ENCODE assay signal across 8 cellular contexts in genomic region chr11:63915961-63916836, GRCh38. TPM values are rescaled to one million over a fixed set of nuclear protein-coding genes. Genes with fewer than 3 reads are reported as not detected.
A peak's percentile ranks its signal among the peaks of the same experiment; 100 is the strongest.
DNase-seq lines count a peak whose midpoint lies in the region; ATAC-seq, FAIRE-seq and TF ChIP-seq lines count a peak whose summit lies in the region.

No MANE protein-coding gene starts in this region.

- H3K36me3 ChIP-seq in RWPE2 (ENCODE audit: low read depth) (no peaks in the 10 kb centered on the region), HepG2 (replicated peaks in 1 of 2; ENCODE audit: control insufficient read depth in 1 of 2, insufficient read depth in 2 of 2, low read length in 2 of 2) (peaks cover 0 to 2% of the 10 kb centered on the region in 2 experiments; a peak in 2 of 5 replicates), suprapubic skin (peaks cover 7% of the 10 kb centered on the region)

- H3K9me3 ChIP-seq in RWPE2 (ENCODE audit: severe bottlenecking) = no peaks in the 10 kb centered on the region
- H3K9me3 ChIP-seq in HepG2 (ENCODE audit: low read length) = no peaks in the 10 kb centered on the region
- no peaks in the 10 kb centered on the region for H3K9me3 ChIP-seq in suprapubic skin

- no peaks in the 10 kb centered on the region for H3K79me2 ChIP-seq in HepG2 (ENCODE audit: insufficient read depth, low read length)

- H3K27ac ChIP-seq in RWPE2 (ENCODE audit: poor library complexity, severe bottlenecking) (no peak overlapping the region), caudate nucleus (ENCODE audit: low read depth, low read length) (peak overlapping the region; percentile 59), HepG2 (ENCODE audit: extremely low read length, insufficient read depth, low read length) (no peak overlapping the region), suprapubic skin (no peak overlapping the region)

- ATAC-seq in HG03045 (IDR thresholded peaks at IDR 0.05; ENCODE audit: unreplicated experiment) (peak; percentile 21), RWPE2 (ENCODE audit: low read depth) (peak; percentile 2; the same call in 1 of the 3 replicates), HepG2 (peak; percentile 16), GM21367 (IDR thresholded peaks at IDR 0.05; ENCODE audit: unreplicated experiment) (no peak)

- in situ Hi-C loops in HepG2 (cut with HindIII; ENCODE audit: extremely low pct_ligation_motif_present, low pct_unique_long_range_greater_than_20kb) = loop anchor here (10.0 kb wide), 1 partner anchor 151 kb away; the partner anchor contains the start of gene ZFTA

- BruUV-seq in HepG2 (replicated peaks; lab: Mats Ljungman, UMichigan) = no TSS peak

- H3K27me3 ChIP-seq in RWPE2 (ENCODE audit: insufficient read depth, poor library complexity, severe bottlenecking) (peaks cover 4% of the 10 kb centered on the region), HepG2 (ENCODE audit: control insufficient read depth in 1 of 2, insufficient read depth in 2 of 2, low read length in 2 of 2) (no peaks in the 10 kb centered on the region; a peak in 2 of 5 replicates), suprapubic skin (no peaks in the 10 kb centered on the region)

- intact Hi-C loops in HepG2 (cut with micrococcal nuclease; ENCODE audit: unreplicated experiment) = loop anchor here (2.0 kb wide), 2 partner anchors 23 to 59 kb away; partner anchors contain the start of genes COX8A and NAA40

- FAIRE-seq in HepG2 (lab: Jason Lieb, UNC) (no peak), HTR-8/SVneo (lab: Jason Lieb, UNC) (no peak)

- no peak for TF ChIP-seq POLR2A in HepG2 (IDR thresholded peaks at IDR 0.05; ENCODE audit: insufficient read depth in 1 of 2, low read depth in 2 of 2, low read length in 2 of 2)
- no peak for TF ChIP-seq POLR2A in suprapubic skin (IDR thresholded peaks at IDR 0.05)

- peak overlapping the region; percentile 96 for H3K4me2 ChIP-seq in HepG2 (ENCODE audit: low read depth, low read length)

- TF ChIP-seq RAD21 in HepG2 (CRISPR knock-in tag; IDR thresholded peaks at IDR 0.05) = peak; percentile 63

- H3K4me1 ChIP-seq in RWPE2 (ENCODE audit: insufficient read depth, poor library complexity, severe bottlenecking) (no peaks in the 10 kb centered on the region), HepG2 (ENCODE audit: insufficient read depth, low read length) (peaks cover 42% of the 10 kb centered on the region), suprapubic skin (peaks cover 53% of the 10 kb centered on the region)

- TF ChIP-seq CTCF in RWPE2 (IDR thresholded peaks at IDR 0.05; ENCODE audit: poor library complexity, severe bottlenecking) (peak; percentile 29), HepG2 (CRISPR knock-in tag; IDR thresholded peaks at IDR 0.05) (peak; percentile 87), suprapubic skin (IDR thresholded peaks at IDR 0.05) (peak in 1 of 2 donors; percentile 59)

- no peak overlapping the region for H2AFZ ChIP-seq in HepG2 (ENCODE audit: low read length)

- 5% methylated on average over 12 of the region's 56 CpGs for WGBS in HepG2 (ENCODE audit: low lambda C conversion rate)
- 1% methylated on average over 18 of the region's 56 CpGs for WGBS in suprapubic skin

- DNase-seq in COR-L47 (lab: John Stamatoyannopoulos, UW) (peak; percentile 39), RWPE2 (ENCODE audit: low spot score) (no peak), caudate nucleus (lab: John Stamatoyannopoulos, UW) (peak in 37 of 61 donors; percentile 14 to 71 (median 41)), HepG2 (ENCODE audit: low spot score) (peak; percentile 53), suprapubic skin (ENCODE audit: low spot score in 2 of 2) (no peak), HTR-8/SVneo (ENCODE audit: insufficient read length, low spot score) (no peak)

- peak overlapping the region; percentile 70 for H3K9ac ChIP-seq in HepG2 (ENCODE audit: insufficient read depth, low read depth, low read length)

- H3K4me3 ChIP-seq in RWPE2 (ENCODE audit: severe bottlenecking) (peak overlapping the region; percentile 39), HepG2 (replicated peaks in 1 of 3; ENCODE audit: insufficient read depth in 1 of 3, low read depth in 2 of 3, low read length in 3 of 3) (peak overlapping the region; percentile 64 to 84 (median 76)), suprapubic skin (peak overlapping the region; percentile 57)

- POLR2A ChIA-PET in HepG2 (lab: Yijun Ruan, JAX) = interaction anchor here (0.6 to 1.8 kb wide), 8 partner anchors 19 to 1128 kb away, joined by 3 to 12 read pairs (median 4); no protein-coding TSS in a partner anchor

- TF ChIP-seq EP300 in HepG2 (IDR thresholded peaks at IDR 0.05; ENCODE audit: low read depth in 2 of 2, low read length in 2 of 2) = no peak
- TF ChIP-seq EP300 in HepG2 (CRISPR knock-in tag; IDR thresholded peaks at IDR 0.05; ENCODE audit: borderline replicate concordance) = no peak
- TF ChIP-seq EP300 in suprapubic skin (IDR thresholded peaks at IDR 0.05) = no peak

- H4K20me1 ChIP-seq in HepG2 (ENCODE audit: insufficient read depth, low read length) = no peaks in the 10 kb centered on the region

- CTCF ChIA-PET in HepG2 (lab: Yijun Ruan, JAX; ENCODE audit: low intra/inter-chr PET ratio, low total read pairs) = interaction anchor here (1.2 to 1.4 kb wide), 2 partner anchors 30 to 31 kb away, joined by 3 to 4 read pairs; no protein-coding TSS in a partner anchor

RNA-seq across cellular contexts. Expression of gene RCOR2, which starts 0.8 kb away (rescaled TPM):
- total RNA-seq in HepG2 (2016; rRNA removed; fragmentation: Illumina TruSeq; extraction: Trizol) = 6.9 and 8.5 TPM in 2 replicates
- 4.0 and 4.8 TPM in 2 replicates for total RNA-seq in HepG2 (2016; cell fraction: cytosol; rRNA removed; fragmentation: Illumina TruSeq; extraction: Trizol; ENCODE audit: low read depth)
- 5.2 and 8.3 TPM in 2 replicates for total RNA-seq in HepG2 (2016; cell fraction: insoluble cytoplasmic fraction; rRNA removed; fragmentation: Illumina TruSeq; extraction: Trizol)
- 9.3 and 10.4 TPM in 2 replicates for total RNA-seq in HepG2 (2016; cell fraction: membrane; rRNA removed; fragmentation: Illumina TruSeq; extraction: Trizol)
- 4.9 and 5.7 TPM in 2 replicates for total RNA-seq in HepG2 (2016; cell fraction: nucleus; rRNA removed; fragmentation: Illumina TruSeq; extraction: Trizol)
- polyA plus RNA-seq in HepG2 (2011; rRNA removed) = 8.3 and 9.1 TPM in 2 replicates
- 6.2 and 8.1 TPM in 2 replicates for polyA plus RNA-seq in HepG2 (2011; cell fraction: cytosol; rRNA removed)
- 12.4 and 14.3 TPM in 2 replicates for polyA plus RNA-seq in HepG2 (2011; cell fraction: nucleus; rRNA removed)
- 4.5 and 6.4 TPM in 2 replicates for polyA plus RNA-seq in HepG2 (2012)
- polyA plus RNA-seq in HepG2 (2016; cell fraction: cytosol; fragmentation: Illumina TruSeq; extraction: Trizol; ENCODE audit: low read depth) = 5.0 and 5.5 TPM in 2 replicates
- 8.9 and 9.7 TPM in 2 replicates for polyA plus RNA-seq in HepG2 (2016; cell fraction: insoluble cytoplasmic fraction; fragmentation: Illumina TruSeq; extraction: Trizol; ENCODE audit: low read depth)
- 8.9 and 10.1 TPM in 2 replicates for polyA plus RNA-seq in HepG2 (2016; cell fraction: membrane; fragmentation: Illumina TruSeq; extraction: Trizol; ENCODE audit: low read depth)
- 16.2 and 16.9 TPM in 2 replicates for polyA plus RNA-seq in HepG2 (2016; cell fraction: nucleus; fragmentation: Illumina TruSeq; extraction: Trizol; ENCODE audit: insufficient read depth, low read depth)
- polyA minus RNA-seq in HepG2 (2011; rRNA and poly(A)+ RNA removed; ENCODE audit: low replicate concordance) = 2.5 and 13.8 TPM in 2 replicates
- polyA minus RNA-seq in HepG2 (2011; cell fraction: cytosol; rRNA and poly(A)+ RNA removed) = 5.5 and 6.2 TPM in 2 replicates
- polyA minus RNA-seq in HepG2 (2011; cell fraction: nucleus; rRNA and poly(A)+ RNA removed) = 3.2 and 3.3 TPM in 2 replicates
- total RNA-seq in suprapubic skin = under 1 TPM in 2 of 4 donors, not detected in 2; 0.21 to 0.34 TPM

RNA-seq across cellular contexts. Expression of gene NAA40, which starts 22.6 kb away (rescaled TPM):
- total RNA-seq in HepG2 (2016; rRNA removed; fragmentation: Illumina TruSeq; extraction: Trizol) = 17.1 and 17.9 TPM in 2 replicates
- 1.8 and 2.2 TPM in 2 replicates for total RNA-seq in HepG2 (2016; cell fraction: cytosol; rRNA removed; fragmentation: Illumina TruSeq; extraction: Trizol; ENCODE audit: low read depth)
- 15.4 and 20.1 TPM in 2 replicates for total RNA-seq in HepG2 (2016; cell fraction: insoluble cytoplasmic fraction; rRNA removed; fragmentation: Illumina TruSeq; extraction: Trizol)
- total RNA-seq in HepG2 (2016; cell fraction: membrane; rRNA removed; fragmentation: Illumina TruSeq; extraction: Trizol) = 6.7 and 7.0 TPM in 2 replicates
- total RNA-seq in HepG2 (2016; cell fraction: nucleus; rRNA removed; fragmentation: Illumina TruSeq; extraction: Trizol) = 15.0 and 17.0 TPM in 2 replicates
- 11.1 and 14.3 TPM in 2 replicates for polyA plus RNA-seq in HepG2 (2011; rRNA removed)
- polyA plus RNA-seq in HepG2 (2011; cell fraction: cytosol; rRNA removed) = 9.0 and 9.1 TPM in 2 replicates
- 34.5 and 44.9 TPM in 2 replicates for polyA plus RNA-seq in HepG2 (2011; cell fraction: nucleus; rRNA removed)
- 8.9 TPM in 2 replicates for polyA plus RNA-seq in HepG2 (2012)
- 2.0 and 2.2 TPM in 2 replicates for polyA plus RNA-seq in HepG2 (2016; cell fraction: cytosol; fragmentation: Illumina TruSeq; extraction: Trizol; ENCODE audit: low read depth)
- 19.2 and 20.6 TPM in 2 replicates for polyA plus RNA-seq in HepG2 (2016; cell fraction: insoluble cytoplasmic fraction; fragmentation: Illumina TruSeq; extraction: Trizol; ENCODE audit: low read depth)
- polyA plus RNA-seq in HepG2 (2016; cell fraction: membrane; fragmentation: Illumina TruSeq; extraction: Trizol; ENCODE audit: low read depth) = 4.0 and 4.3 TPM in 2 replicates
- 43.1 and 48.7 TPM in 2 replicates for polyA plus RNA-seq in HepG2 (2016; cell fraction: nucleus; fragmentation: Illumina TruSeq; extraction: Trizol; ENCODE audit: insufficient read depth, low read depth)
- polyA minus RNA-seq in HepG2 (2011; rRNA and poly(A)+ RNA removed; ENCODE audit: low replicate concordance) = 10.7 and 27.3 TPM in 2 replicates
- polyA minus RNA-seq in HepG2 (2011; cell fraction: cytosol; rRNA and poly(A)+ RNA removed) = 3.8 and 4.3 TPM in 2 replicates
- polyA minus RNA-seq in HepG2 (2011; cell fraction: nucleus; rRNA and poly(A)+ RNA removed) = 18.0 and 19.6 TPM in 2 replicates
- 10 to 100 TPM in 1 of 4 donors, 1 to 10 TPM in 3; 5.4 to 19.2 (median 8.2) TPM for total RNA-seq in suprapubic skin

RNA-seq across cellular contexts. Expression of gene COX8A, which starts 58.2 kb away (rescaled TPM):
- total RNA-seq in HepG2 (2016; rRNA removed; fragmentation: Illumina TruSeq; extraction: Trizol) (393 and 406 TPM in 2 replicates), suprapubic skin (100 to 1,000 TPM; 352 to 718 (median 708) TPM)
- total RNA-seq in HepG2 (2016; cell fraction: cytosol; rRNA removed; fragmentation: Illumina TruSeq; extraction: Trizol; ENCODE audit: low read depth) = 208 and 256 TPM in 2 replicates
- 417 and 435 TPM in 2 replicates for total RNA-seq in HepG2 (2016; cell fraction: insoluble cytoplasmic fraction; rRNA removed; fragmentation: Illumina TruSeq; extraction: Trizol)
- total RNA-seq in HepG2 (2016; cell fraction: membrane; rRNA removed; fragmentation: Illumina TruSeq; extraction: Trizol) = 247 and 301 TPM in 2 replicates
- 164 and 188 TPM in 2 replicates for total RNA-seq in HepG2 (2016; cell fraction: nucleus; rRNA removed; fragmentation: Illumina TruSeq; extraction: Trizol)
- polyA plus RNA-seq in HepG2 (2011; rRNA removed) = 202 and 217 TPM in 2 replicates
- 241 and 483 TPM in 2 replicates for polyA plus RNA-seq in HepG2 (2011; cell fraction: cytosol; rRNA removed)
- 200 and 266 TPM in 2 replicates for polyA plus RNA-seq in HepG2 (2011; cell fraction: nucleus; rRNA removed)
- 160 and 192 TPM in 2 replicates for polyA plus RNA-seq in HepG2 (2012)
- 231 and 257 TPM in 2 replicates for polyA plus RNA-seq in HepG2 (2016; cell fraction: cytosol; fragmentation: Illumina TruSeq; extraction: Trizol; ENCODE audit: low read depth)
- 441 and 468 TPM in 2 replicates for polyA plus RNA-seq in HepG2 (2016; cell fraction: insoluble cytoplasmic fraction; fragmentation: Illumina TruSeq; extraction: Trizol; ENCODE audit: low read depth)
- polyA plus RNA-seq in HepG2 (2016; cell fraction: membrane; fragmentation: Illumina TruSeq; extraction: Trizol; ENCODE audit: low read depth) = 285 and 298 TPM in 2 replicates
- polyA plus RNA-seq in HepG2 (2016; cell fraction: nucleus; fragmentation: Illumina TruSeq; extraction: Trizol; ENCODE audit: insufficient read depth, low read depth) = 310 TPM in 2 replicates
- polyA minus RNA-seq in HepG2 (2011; rRNA and poly(A)+ RNA removed; ENCODE audit: low replicate concordance) = 341 and 520 TPM in 2 replicates
- polyA minus RNA-seq in HepG2 (2011; cell fraction: cytosol; rRNA and poly(A)+ RNA removed) = 121 and 141 TPM in 2 replicates
- 24.2 and 29.4 TPM in 2 replicates for polyA minus RNA-seq in HepG2 (2011; cell fraction: nucleus; rRNA and poly(A)+ RNA removed)

Comparison
In these comparisons a context has a peak if more than half of its experiments do, and no peak if none do; other contexts are left out.
1. DNase-seq: peak in COR-L47 (single experiment), caudate nucleus (37 of 61) and HepG2 (single experiment); none in RWPE2 (single experiment), suprapubic skin (0 of 2) and HTR-8/SVneo (single experiment).
2. Peak in every context shown above with its lines, with median percentiles within 50 percentile points of each other: H3K4me3 ChIP-seq.